Comparison of ENCODE assay signal across 14 cellular contexts in the genomic region with DNA sequence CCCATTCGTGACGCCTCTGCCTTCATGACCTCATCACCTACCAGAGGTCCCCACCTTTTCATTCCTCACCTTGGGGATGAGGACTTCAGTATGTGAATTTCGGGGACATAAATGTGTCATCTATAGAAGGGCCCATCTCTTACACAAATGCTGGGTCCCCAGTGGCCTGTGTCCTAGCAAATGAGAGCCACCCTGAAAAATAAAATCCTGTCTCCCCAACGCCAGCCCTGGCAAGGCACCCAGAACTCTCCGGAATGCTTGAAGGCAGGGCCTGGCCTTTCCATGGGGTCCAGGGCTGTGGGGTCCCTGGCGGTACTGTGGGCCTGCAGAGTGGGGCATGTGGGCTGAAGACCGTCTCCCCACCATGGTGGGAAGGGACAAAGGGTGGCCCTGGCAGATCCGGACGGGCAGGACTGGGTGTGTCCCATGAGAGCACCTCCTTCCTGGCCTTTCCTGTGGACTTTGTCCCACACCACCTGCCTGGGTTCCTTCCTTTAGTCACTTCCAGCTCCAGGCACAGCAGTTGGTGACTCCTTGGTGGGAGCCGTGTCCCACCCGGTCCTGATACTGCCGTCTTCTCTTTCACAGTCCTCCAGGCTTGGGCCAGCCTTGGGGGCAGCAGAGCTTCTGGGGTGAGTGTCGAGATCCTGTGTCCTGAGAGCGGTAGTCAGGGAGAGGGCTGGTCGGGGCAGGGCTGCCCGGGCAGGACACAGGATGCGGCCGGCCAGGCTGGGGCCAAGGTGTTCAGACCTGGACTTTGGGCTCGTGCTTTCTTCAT. TPM values are rescaled to one million over a fixed set of nuclear protein-coding genes. Genes with fewer than 3 reads are reported as not detected.
A peak's percentile ranks its signal among the peaks of the same experiment; 100 is the strongest.
DNase-seq lines count a peak whose midpoint lies in the region; ATAC-seq and TF ChIP-seq lines count a peak whose summit lies in the region.
"Had no signal": no experiment of that assay in that cellular context is flagged by ENCODE, and none has a peak within 500 bp of the region (broad histone marks: within the 10 kb centered on the region; RNA-seq: fewer than 3 reads in every experiment).

No MANE protein-coding gene starts in this region.

- RAD21 ChIA-PET in HCT116 (lab: Charles Lee; ENCODE audit: low non-redundant PET in 1 of 2, low total read pairs in 2 of 2, uncharacterized antibody in 2 of 2, unreplicated experiment in 2 of 2), result no interaction called here

- no peak for TF ChIP-seq POLR2A in HCT116 (IDR thresholded peaks at IDR 0.05; ENCODE audit: borderline replicate concordance, extremely low read depth, insufficient read depth, insufficient read length)

- no peak for TF ChIP-seq CTCF in HCT116 (IDR thresholded peaks at IDR 0.05 in 2 of 3, conservative IDR thresholded peaks at IDR 0.05 in 1 of 3; ENCODE audit: borderline replicate concordance in 1 of 3, insufficient read depth in 1 of 3, low read depth in 2 of 3, low read length in 2 of 3)
- no peak for TF ChIP-seq CTCF in parathyroid adenoma (IDR thresholded peaks at IDR 0.05)

- no peak for DNase-seq in T-helper 2 cell treated with Interferon-gamma antibody and Interleukin-4, amounts not matched to agents 5 μg/mL and 100 μg/mL, for 36 hours (ENCODE audit: low spot score)
- DNase-seq in T-helper 2 cell, result no peak
- no peak for DNase-seq in HCT116 (ENCODE audit: low read depth, low spot score)
- DNase-seq in kidney glomerular epithelial cell (lab: John Stamatoyannopoulos, UW), result no peak
- no peak for DNase-seq in HUDEP-2 (lab: John Stamatoyannopoulos, UW; ENCODE audit: unreplicated experiment in 76 of 76)
- DNase-seq: activated CD4-positive, alpha-beta T cell treated with anti-CD3 and anti-CD28 coated beads for 4 hours; NCI-H1694 had no signal

- H3K4me3 ChIP-seq in HCT116 (replicated peaks in 1 of 2; ENCODE audit: low read depth in 1 of 2, low read length in 2 of 2) (peak overlapping the region in 1 of 2 experiments; percentile 4; a peak in 1 of 4 replicates), parathyroid adenoma (ENCODE audit: low read depth, low read length) (no peak overlapping the region)

- TF ChIP-seq RAD21 in HCT116 (IDR thresholded peaks at IDR 0.05; ENCODE audit: low read depth), result no peak

- ATAC-seq in HCT116 (no peak), esophagus mucosa (peak; percentile 30), GM21619 (IDR thresholded peaks at IDR 0.05; ENCODE audit: unreplicated experiment) (no peak)
- ATAC-seq: activated T-helper 17 cell treated with anti-CD3 and anti-CD28 coated beads, Interleukin-2, amount 50 U/mL, for 72 hours had no signal

- H4K20me1 ChIP-seq in HCT116 (ENCODE audit: insufficient read depth), result no peaks in the 10 kb centered on the region

- no peaks in the 10 kb centered on the region for H3K9me3 Mint-ChIP-seq in T-helper 2 cell treated with Interferon-gamma antibody and Interleukin-4, amounts not matched to agents 5 μg/mL and 100 μg/mL, for 36 hours
- H3K9me3 Mint-ChIP-seq: activated T-helper 17 cell treated with anti-CD3 and anti-CD28 coated beads, Interleukin-2, amount 50 U/mL, for 72 hours; CD8-positive, alpha-beta memory T cell had no signal

- H3K9me2 ChIP-seq in HCT116 (ENCODE audit: insufficient read depth), result no peaks in the 10 kb centered on the region

- intact Hi-C loops in HCT116 (cut with micrococcal nuclease), result no loop called here

- no peak overlapping the region for H3K4me3 Mint-ChIP-seq in T-helper 2 cell treated with Interferon-gamma antibody and Interleukin-4, amounts not matched to agents 5 μg/mL and 100 μg/mL, for 36 hours
- H3K4me3 Mint-ChIP-seq: activated T-helper 17 cell treated with anti-CD3 and anti-CD28 coated beads, Interleukin-2, amount 50 U/mL, for 72 hours; CD8-positive, alpha-beta memory T cell had no signal

- no peaks in the 10 kb centered on the region for H3K27me3 ChIP-seq in HCT116 (ENCODE audit: insufficient read depth, low read length)
- no peaks in the 10 kb centered on the region for H3K27me3 ChIP-seq in parathyroid adenoma (ENCODE audit: control insufficient read depth, insufficient read depth, low read length)
- H3K27me3 ChIP-seq: brain microvascular endothelial cell had no signal

- H3K79me2 ChIP-seq in HCT116 (ENCODE audit: insufficient read depth, low read length) (no peaks in the 10 kb centered on the region), parathyroid adenoma (no peaks in the 10 kb centered on the region)

- H3K27ac ChIP-seq in HCT116 (ENCODE audit: low read depth, low read length) (no peak overlapping the region; the same call in 1 of the 2 replicates), parathyroid adenoma (no peak overlapping the region)
- H3K27ac ChIP-seq: brain microvascular endothelial cell, RWPE1 had no signal

- H3K9ac ChIP-seq in HCT116 (ENCODE audit: low read length) (peak overlapping the region; percentile 5; the same call in 1 of the 2 replicates), parathyroid adenoma (no peak overlapping the region)

- H3K27ac Mint-ChIP-seq in T-helper 2 cell treated with Interferon-gamma antibody and Interleukin-4, amounts not matched to agents 5 μg/mL and 100 μg/mL, for 36 hours, result peak overlapping the region; percentile 49
- H3K27ac Mint-ChIP-seq: activated T-helper 17 cell treated with anti-CD3 and anti-CD28 coated beads, Interleukin-2, amount 50 U/mL, for 72 hours had no signal

- no peaks in the 10 kb centered on the region for H3K36me3 ChIP-seq in HCT116 (ENCODE audit: control insufficient read depth in 1 of 2, insufficient read depth in 2 of 2, low read length in 2 of 2)
- H3K36me3 ChIP-seq in parathyroid adenoma (ENCODE audit: control insufficient read depth, insufficient read depth, low read length), result no peaks in the 10 kb centered on the region
- H3K36me3 ChIP-seq: brain microvascular endothelial cell had no signal

- no TSS peak for BruUV-seq in HCT116 (replicated peaks; lab: Mats Ljungman, UMichigan)

- CTCF ChIA-PET in HCT116 (lab: Charles Lee), result interaction anchor here (1.0 to 2.2 kb wide), 5 partner anchors 8 to 235 kb away, joined by 3 to 6 read pairs (median 4); partner anchors contain the start of gene CAPN10

- H2AFZ ChIP-seq in HCT116 (ENCODE audit: low read depth, low read length, poor library complexity, severe bottlenecking), result no peak overlapping the region
- peak overlapping the region; percentile 69 for H2AFZ ChIP-seq in parathyroid adenoma

- peaks cover 17% of the 10 kb centered on the region for H3K4me1 Mint-ChIP-seq in T-helper 2 cell treated with Interferon-gamma antibody and Interleukin-4, amounts not matched to agents 5 μg/mL and 100 μg/mL, for 36 hours (ENCODE audit: low read depth)
- H3K4me1 Mint-ChIP-seq: activated T-helper 17 cell treated with anti-CD3 and anti-CD28 coated beads, Interleukin-2, amount 50 U/mL, for 72 hours; CD8-positive, alpha-beta memory T cell had no signal

- H3K9me3 ChIP-seq in HCT116 (ENCODE audit: control insufficient read depth in 1 of 2, insufficient read depth in 1 of 2, low read depth in 1 of 2, low read length in 2 of 2), result no peaks in the 10 kb centered on the region
- H3K9me3 ChIP-seq in parathyroid adenoma (ENCODE audit: control insufficient read depth, low read length), result no peaks in the 10 kb centered on the region

- no peaks in the 10 kb centered on the region for H3K27me3 Mint-ChIP-seq in T-helper 2 cell treated with Interferon-gamma antibody and Interleukin-4, amounts not matched to agents 5 μg/mL and 100 μg/mL, for 36 hours (ENCODE audit: low read depth)
- H3K27me3 Mint-ChIP-seq: activated T-helper 17 cell treated with anti-CD3 and anti-CD28 coated beads, Interleukin-2, amount 50 U/mL, for 72 hours; CD8-positive, alpha-beta memory T cell had no signal

- H3K4me1 ChIP-seq in HCT116 (ENCODE audit: control insufficient read depth in 1 of 2, insufficient read depth in 2 of 2, low read length in 2 of 2) (peaks cover 8 to 25% of the 10 kb centered on the region in 2 experiments; a peak in 3 of 4 replicates), parathyroid adenoma (peaks cover 9% of the 10 kb centered on the region)

- H3K4me2 ChIP-seq in HCT116 (ENCODE audit: low read length) (peak overlapping the region; percentile 46), parathyroid adenoma (ENCODE audit: low read length) (no peak overlapping the region)

- POLR2A ChIA-PET in HCT116 (lab: Charles Lee), result no interaction called here

- peaks cover 9% of the 10 kb centered on the region for H3K36me3 Mint-ChIP-seq in T-helper 2 cell treated with Interferon-gamma antibody and Interleukin-4, amounts not matched to agents 5 μg/mL and 100 μg/mL, for 36 hours (ENCODE audit: low read depth)

TF ChIP-seq in HCT116, 20 proteins besides CTCF, POLR2A, EP300 and RAD21:
- no peak for TF ChIP-seq SRF (IDR thresholded peaks at IDR 0.05; ENCODE audit: low read depth)
- TF ChIP-seq POLR2AphosphoS5 (IDR thresholded peaks at IDR 0.05; ENCODE audit: low read depth, low read length), result 0 out of 2 replicates have a peak, but pooled peaks have one; percentile 34

RNA-seq across cellular contexts. Expression of gene CAPN10, which starts 18.6 kb away (rescaled TPM):
- total RNA-seq in HCT116 (2021; ENCODE audit: unreplicated experiment) (40.7 TPM), esophagus mucosa (10.5 TPM)
- 22.2 and 24.0 TPM in 2 replicates for polyA plus RNA-seq in HCT116 (2012)

RNA-seq across cellular contexts. Expression of gene GPR35, which starts 20.2 kb away (rescaled TPM):
- total RNA-seq in HCT116 (2021; ENCODE audit: unreplicated experiment) (4.2 TPM), esophagus mucosa (0.24 TPM)
- 4.7 and 5.5 TPM in 2 replicates for polyA plus RNA-seq in HCT116 (2012)

RNA-seq across cellular contexts. Expression of gene RNPEPL1, which starts 36.8 kb away (rescaled TPM):
- total RNA-seq in HCT116 (2021; ENCODE audit: unreplicated experiment) (49.7 TPM), esophagus mucosa (44.6 TPM)
- 56.1 and 58.0 TPM in 2 replicates for polyA plus RNA-seq in HCT116 (2012)

RNA-seq across cellular contexts. Expression of gene DUSP28, which starts 45.0 kb away (rescaled TPM):
- 5.6 TPM for total RNA-seq in HCT116 (2021; ENCODE audit: unreplicated experiment)
- polyA plus RNA-seq in HCT116 (2012), result 5.0 and 8.8 TPM in 2 replicates
- total RNA-seq in esophagus mucosa, result 3.7 TPM

RNA-seq across cellular contexts. Expression of gene ANKMY1, which starts 47.3 kb away (rescaled TPM):
- total RNA-seq in HCT116 (2021; ENCODE audit: unreplicated experiment) (28.3 TPM), esophagus mucosa (8.9 TPM)
- polyA plus RNA-seq in HCT116 (2012), result 22.6 and 23.2 TPM in 2 replicates
